1 cellular context compared by ENCODE assay signal in genomic region chr10:58266826-58267712, GRCh38.
TF ChIP-seq lines count a peak whose summit lies in the region.

No MANE protein-coding gene starts in this region.

TF ChIP-seq in GM12878, 131 proteins besides CTCF, POLR2A, EP300 and RAD21 (continued from another document):
- no peak for TF ChIP-seq CEBPZ (IDR thresholded peaks at IDR 0.05; ENCODE audit: low read depth, low read length)
- peak; percentile 41; the same call in 1 of the 2 replicates for TF ChIP-seq ZNF217 (IDR thresholded peaks at IDR 0.05)
- no peak for TF ChIP-seq EGR1 (IDR thresholded peaks at IDR 0.05; ENCODE audit: borderline replicate concordance in 1 of 2, low read depth in 2 of 2, low read length in 2 of 2)
- TF ChIP-seq RBBP5 (conservative IDR thresholded peaks at IDR 0.05), result no peak
TF ChIP-seq in GM12878: peak in this region for 13.
